ENCODE assay signal across 1 cellular context in the genomic region with DNA sequence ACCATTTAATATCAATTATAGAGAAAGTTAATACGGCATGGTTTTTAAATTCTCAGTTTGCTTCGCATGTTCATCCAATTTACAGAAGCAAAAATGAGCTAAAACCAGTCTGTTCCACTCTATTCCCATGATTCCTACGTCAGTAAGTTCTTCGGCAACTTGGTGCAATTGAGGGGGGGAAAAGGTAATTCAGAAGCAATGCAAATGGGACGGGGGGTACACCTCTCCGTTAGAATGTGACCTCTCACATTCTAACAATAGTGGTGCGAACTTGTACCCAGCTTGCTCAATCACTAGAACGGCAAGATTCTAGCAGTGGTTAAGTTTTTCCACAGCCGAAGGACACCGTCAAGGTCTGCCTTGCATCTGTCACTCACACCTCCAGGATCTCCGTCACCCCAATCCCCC.
TF ChIP-seq lines count a peak whose summit lies in the region.

No MANE protein-coding gene starts in this region.

TF ChIP-seq in HEK293, 187 proteins besides CTCF, POLR2A, EP300 and RAD21 (continued from another document):
- TF ChIP-seq, protein P1, sequence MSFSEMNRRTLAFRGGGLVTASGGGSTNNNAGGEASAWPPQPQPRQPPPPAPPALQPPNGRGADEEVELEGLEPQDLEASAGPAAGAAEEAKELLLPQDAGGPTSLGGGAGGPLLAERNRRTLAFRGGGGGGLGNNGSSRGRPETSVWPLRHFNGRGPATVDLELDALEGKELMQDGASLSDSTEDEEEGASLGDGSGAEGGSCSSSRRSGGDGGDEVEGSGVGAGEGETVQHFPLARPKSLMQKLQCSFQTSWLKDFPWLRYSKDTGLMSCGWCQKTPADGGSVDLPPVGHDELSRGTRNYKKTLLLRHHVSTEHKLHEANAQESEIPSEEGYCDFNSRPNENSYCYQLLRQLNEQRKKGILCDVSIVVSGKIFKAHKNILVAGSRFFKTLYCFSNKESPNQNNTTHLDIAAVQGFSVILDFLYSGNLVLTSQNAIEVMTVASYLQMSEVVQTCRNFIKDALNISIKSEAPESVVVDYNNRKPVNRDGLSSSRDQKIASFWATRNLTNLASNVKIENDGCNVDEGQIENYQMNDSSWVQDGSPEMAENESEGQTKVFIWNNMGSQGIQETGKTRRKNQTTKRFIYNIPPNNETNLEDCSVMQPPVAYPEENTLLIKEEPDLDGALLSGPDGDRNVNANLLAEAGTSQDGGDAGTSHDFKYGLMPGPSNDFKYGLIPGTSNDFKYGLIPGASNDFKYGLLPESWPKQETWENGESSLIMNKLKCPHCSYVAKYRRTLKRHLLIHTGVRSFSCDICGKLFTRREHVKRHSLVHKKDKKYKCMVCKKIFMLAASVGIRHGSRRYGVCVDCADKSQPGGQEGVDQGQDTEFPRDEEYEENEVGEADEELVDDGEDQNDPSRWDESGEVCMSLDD (tag by site-specific recombination; IDR thresholded peaks at IDR 0.05) = no peak
- TF ChIP-seq, protein P2, sequence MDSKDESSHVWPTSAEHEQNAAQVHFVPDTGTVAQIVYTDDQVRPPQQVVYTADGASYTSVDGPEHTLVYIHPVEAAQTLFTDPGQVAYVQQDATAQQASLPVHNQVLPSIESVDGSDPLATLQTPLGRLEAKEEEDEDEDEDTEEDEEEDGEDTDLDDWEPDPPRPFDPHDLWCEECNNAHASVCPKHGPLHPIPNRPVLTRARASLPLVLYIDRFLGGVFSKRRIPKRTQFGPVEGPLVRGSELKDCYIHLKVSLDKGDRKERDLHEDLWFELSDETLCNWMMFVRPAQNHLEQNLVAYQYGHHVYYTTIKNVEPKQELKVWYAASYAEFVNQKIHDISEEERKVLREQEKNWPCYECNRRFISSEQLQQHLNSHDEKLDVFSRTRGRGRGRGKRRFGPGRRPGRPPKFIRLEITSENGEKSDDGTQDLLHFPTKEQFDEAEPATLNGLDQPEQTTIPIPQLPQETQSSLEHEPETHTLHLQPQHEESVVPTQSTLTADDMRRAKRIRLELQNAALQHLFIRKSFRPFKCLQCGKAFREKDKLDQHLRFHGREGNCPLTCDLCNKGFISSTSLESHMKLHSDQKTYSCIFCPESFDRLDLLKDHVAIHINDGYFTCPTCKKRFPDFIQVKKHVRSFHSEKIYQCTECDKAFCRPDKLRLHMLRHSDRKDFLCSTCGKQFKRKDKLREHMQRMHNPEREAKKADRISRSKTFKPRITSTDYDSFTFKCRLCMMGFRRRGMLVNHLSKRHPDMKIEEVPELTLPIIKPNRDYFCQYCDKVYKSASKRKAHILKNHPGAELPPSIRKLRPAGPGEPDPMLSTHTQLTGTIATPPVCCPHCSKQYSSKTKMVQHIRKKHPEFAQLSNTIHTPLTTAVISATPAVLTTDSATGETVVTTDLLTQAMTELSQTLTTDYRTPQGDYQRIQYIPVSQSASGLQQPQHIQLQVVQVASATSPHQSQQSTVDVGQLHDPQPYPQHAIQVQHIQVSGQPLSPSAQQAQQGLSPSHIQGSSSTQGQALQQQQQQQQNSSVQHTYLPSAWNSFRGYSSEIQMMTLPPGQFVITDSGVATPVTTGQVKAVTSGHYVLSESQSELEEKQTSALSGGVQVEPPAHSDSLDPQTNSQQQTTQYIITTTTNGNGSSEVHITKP (tag by site-specific recombination; IDR thresholded peaks at IDR 0.05) = peak; percentile 86
